Comparison of ENCODE assay signal across 13 cellular contexts in the genomic region with DNA sequence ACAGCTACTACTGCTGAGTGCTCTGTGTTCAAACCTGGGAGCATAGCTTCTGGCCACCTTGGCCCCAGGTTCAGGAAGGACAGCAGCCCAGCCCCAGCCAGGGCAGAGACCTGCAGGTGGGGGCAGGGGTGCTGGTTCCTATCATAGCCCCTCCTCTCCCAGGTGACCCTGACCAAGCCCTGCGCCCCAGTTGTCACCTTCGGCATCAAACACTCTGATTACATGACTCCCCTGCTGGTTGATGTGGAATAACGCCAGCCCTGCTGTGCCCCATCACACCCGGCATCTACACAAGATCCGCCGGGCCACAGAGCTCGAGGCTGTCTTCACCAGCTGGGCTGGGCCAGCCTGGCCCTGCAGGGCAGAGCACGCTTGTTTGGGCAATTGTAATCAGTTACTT. TPM values are rescaled to one million over a fixed set of nuclear protein-coding genes. Genes with fewer than 3 reads are reported as not detected.
DNase-seq lines count a peak whose midpoint lies in the region; TF ChIP-seq lines count a peak whose summit lies in the region.
"Had no signal": no experiment of that assay in that cellular context is flagged by ENCODE, and none has a peak within 500 bp of the region (broad histone marks: within the 10 kb centered on the region; RNA-seq: fewer than 3 reads in every experiment).

No MANE protein-coding gene starts in this region.

- H3K23ac ChIP-seq in trophoblast cell (ENCODE audit: low read length), result no peak overlapping the region

- DNase-seq in activated CD4-positive, alpha-beta T cell treated with anti-CD3 and anti-CD28 coated beads, Interleukin-2, amount 10 ng/mL, durations not matched to agents 7 days and 5 days, result peak; percentile 7
- DNase-seq in activated CD4-positive, alpha-beta T cell treated with anti-CD3 and anti-CD28 coated beads, Interleukin-2, amount 50 U/mL, for 4 hours, result no peak
- peak; percentile 14 for DNase-seq in HT-29 (ENCODE audit: low spot score)
- DNase-seq in choroid plexus epithelial cell (ENCODE audit: low read depth), result no peak
- DNase-seq in trophoblast cell, result no peak
- DNase-seq in NCI-H1092 treated with DMSO at 0.1 percent for 48 hours (lab: John Stamatoyannopoulos, UW), result no peak
- no peak for DNase-seq in GM13976 (ENCODE audit: low spot score)
- no peak for DNase-seq in MV-4-11 (lab: John Stamatoyannopoulos, UW)
- DNase-seq: NCI-H1048, NCI-H226 had no signal

- no peak overlapping the region for H4K91ac ChIP-seq in trophoblast cell (ENCODE audit: low read depth, low read length)

- H2AFZ ChIP-seq in trophoblast cell (ENCODE audit: insufficient read depth, low read length, poor library complexity), result no peak overlapping the region

- no peaks in the 10 kb centered on the region for H3K4me1 ChIP-seq in trophoblast cell (ENCODE audit: control insufficient read depth in 1 of 2, insufficient read depth in 2 of 2, low read length in 2 of 2)

- no peaks in the 10 kb centered on the region for H3K9me3 Mint-ChIP-seq in activated CD4-positive, alpha-beta T cell treated with anti-CD3 and anti-CD28 coated beads, Interleukin-2, amount 10 ng/mL, durations not matched to agents 7 days and 5 days
- H3K9me3 Mint-ChIP-seq: brain, mesothelial cell of epicardium had no signal

- no peaks in the 10 kb centered on the region for H3K79me1 ChIP-seq in trophoblast cell (ENCODE audit: low read length)

- H3K79me2 ChIP-seq in trophoblast cell (ENCODE audit: control insufficient read depth, insufficient read depth, low read length, poor library complexity), result no peaks in the 10 kb centered on the region

- H4K12ac ChIP-seq in trophoblast cell (ENCODE audit: low read depth, low read length), result no peak overlapping the region

- TF ChIP-seq CTCF in choroid plexus epithelial cell (conservative IDR thresholded peaks at IDR 0.05; ENCODE audit: low read depth, low read length) (peak; percentile 3), GM13976 (IDR thresholded peaks at IDR 0.05; ENCODE audit: borderline replicate concordance, control extremely low read depth, extremely low read depth, insufficient read depth, missing control alignments) (no peak)

- H3K9ac ChIP-seq in trophoblast cell (ENCODE audit: low read length), result no peak overlapping the region

- H2BK5ac ChIP-seq in trophoblast cell (ENCODE audit: low read depth, low read length, poor library complexity), result no peak overlapping the region

- H2BK120ac ChIP-seq in trophoblast cell (ENCODE audit: insufficient read depth, low read length, poor library complexity), result no peak overlapping the region

- H3K4me2 ChIP-seq in trophoblast cell (ENCODE audit: low read length), result no peak overlapping the region

- H3K4me3 Mint-ChIP-seq in activated CD4-positive, alpha-beta T cell treated with anti-CD3 and anti-CD28 coated beads, Interleukin-2, amount 10 ng/mL, durations not matched to agents 7 days and 5 days, result no peak overlapping the region
- H3K4me3 Mint-ChIP-seq: brain, mesothelial cell of epicardium had no signal

- peaks cover 34% of the 10 kb centered on the region for H3K4me1 Mint-ChIP-seq in activated CD4-positive, alpha-beta T cell treated with anti-CD3 and anti-CD28 coated beads, Interleukin-2, amount 10 ng/mL, durations not matched to agents 7 days and 5 days
- H3K4me1 Mint-ChIP-seq: mesothelial cell of epicardium had no signal

- H3K14ac ChIP-seq in trophoblast cell (ENCODE audit: low read length), result no peak overlapping the region

- H3K27me3 Mint-ChIP-seq in activated CD4-positive, alpha-beta T cell treated with anti-CD3 and anti-CD28 coated beads, Interleukin-2, amount 10 ng/mL, durations not matched to agents 7 days and 5 days, result no peaks in the 10 kb centered on the region
- H3K27me3 Mint-ChIP-seq: brain had no signal

- no peak overlapping the region for H3K4ac ChIP-seq in trophoblast cell (ENCODE audit: low read depth, low read length)

- H3K36me3 ChIP-seq in trophoblast cell (ENCODE audit: control insufficient read depth in 1 of 2, insufficient read depth in 2 of 2, low read length in 2 of 2), result peaks cover 24 to 26% of the 10 kb centered on the region in 2 experiments

- H3K9me3 ChIP-seq in trophoblast cell (ENCODE audit: insufficient read depth, low read depth, low read length), result no peaks in the 10 kb centered on the region

- H3K27ac Mint-ChIP-seq in activated CD4-positive, alpha-beta T cell treated with anti-CD3 and anti-CD28 coated beads, Interleukin-2, amount 10 ng/mL, durations not matched to agents 7 days and 5 days, result no peak overlapping the region
- H3K27ac Mint-ChIP-seq: mesothelial cell of epicardium had no signal

- no peak overlapping the region for H3K27ac ChIP-seq in trophoblast cell (ENCODE audit: low read depth, low read length)
- H3K27ac ChIP-seq: skin epidermis had no signal

- H2AK5ac ChIP-seq in trophoblast cell (ENCODE audit: low read length), result no peak overlapping the region

- H3K4me3 ChIP-seq in choroid plexus epithelial cell (ENCODE audit: low read depth, low read length) (no peak overlapping the region), trophoblast cell (ENCODE audit: low read depth, low read length) (peak overlapping the region; percentile 26)
- H3K4me3 ChIP-seq: skin epidermis had no signal

- in situ Hi-C loops in GM13976 (cut with MboI; ENCODE audit: low sequenced_read_pairs, unreplicated experiment), result no loop called here

- WGBS in trophoblast cell (ENCODE audit: extremely low coverage, insufficient coverage, insufficient read length), result no CpG with 5 or more reads among the region's 8 CpGs

- POLR2A ChIA-PET in activated CD4-positive, alpha-beta T cell treated with anti-CD3 and anti-CD28 coated beads, Interleukin-2, amount 10 ng/mL, durations not matched to agents 7 days and 5 days (lab: Charles Lee), result no interaction called here

- H2BK12ac ChIP-seq in trophoblast cell (ENCODE audit: low read length), result no peak overlapping the region

- CTCF ChIA-PET in activated CD4-positive, alpha-beta T cell treated with anti-CD3 and anti-CD28 coated beads, Interleukin-2, amount 10 ng/mL, durations not matched to agents 7 days and 5 days (lab: Charles Lee), result interaction anchor here (0.6 kb wide), 1 partner anchor 164 kb away, joined by 3 read pairs; no protein-coding TSS in a partner anchor

- H3K18ac ChIP-seq in trophoblast cell (ENCODE audit: low read length), result no peak overlapping the region

- no peaks in the 10 kb centered on the region for H3K27me3 ChIP-seq in trophoblast cell (ENCODE audit: insufficient read depth, low read length)

- peaks cover 20% of the 10 kb centered on the region for H3K36me3 Mint-ChIP-seq in activated CD4-positive, alpha-beta T cell treated with anti-CD3 and anti-CD28 coated beads, Interleukin-2, amount 10 ng/mL, durations not matched to agents 7 days and 5 days (ENCODE audit: low read depth)

- no peak overlapping the region for H4K8ac ChIP-seq in trophoblast cell (ENCODE audit: low read depth, low read length)

RNA-seq across cellular contexts. Expression of a gene that starts 6.9 kb away (rescaled TPM):
- not detected for total RNA-seq in activated CD4-positive, alpha-beta T cell treated with anti-CD3 and anti-CD28 coated beads, Interleukin-2, amount 10 ng/mL, durations not matched to agents 7 days and 5 days
- not detected in 2 replicates for total RNA-seq in HT-29 (2014; rRNA removed; shearing (Covaris generic))
- not detected in 2 replicates for polyA plus RNA-seq in trophoblast cell (2013)
- total RNA-seq: mesothelial cell of epicardium had no signal

RNA-seq across cellular contexts. Expression of a gene that starts 7.4 kb away (rescaled TPM):
- 10 to 100 TPM; 29.7 to 33.2 TPM for total RNA-seq in activated CD4-positive, alpha-beta T cell treated with anti-CD3 and anti-CD28 coated beads, Interleukin-2, amount 10 ng/mL, durations not matched to agents 7 days and 5 days
- 45.6 and 47.9 TPM in 2 replicates for total RNA-seq in HT-29 (2014; rRNA removed; shearing (Covaris generic))
- polyA plus RNA-seq in trophoblast cell (2013), result 45.4 and 47.1 TPM in 2 replicates

RNA-seq across cellular contexts. Expression of a gene that starts 7.7 kb away (rescaled TPM):
- 100 to 1,000 TPM; 111 to 124 TPM for total RNA-seq in activated CD4-positive, alpha-beta T cell treated with anti-CD3 and anti-CD28 coated beads, Interleukin-2, amount 10 ng/mL, durations not matched to agents 7 days and 5 days
- total RNA-seq in HT-29 (2014; rRNA removed; shearing (Covaris generic)), result 253 and 283 TPM in 2 replicates
- 90.3 and 95.7 TPM in 2 replicates for polyA plus RNA-seq in trophoblast cell (2013)

RNA-seq across cellular contexts. Expression of a gene that starts 36.4 kb away (rescaled TPM):
- 10 to 100 TPM; 11.3 to 12.7 TPM for total RNA-seq in activated CD4-positive, alpha-beta T cell treated with anti-CD3 and anti-CD28 coated beads, Interleukin-2, amount 10 ng/mL, durations not matched to agents 7 days and 5 days
- 8.6 and 11.5 TPM in 2 replicates for total RNA-seq in HT-29 (2014; rRNA removed; shearing (Covaris generic))
- polyA plus RNA-seq in trophoblast cell (2013), result 10.8 and 11.5 TPM in 2 replicates

RNA-seq across cellular contexts. Expression of a gene that starts 37.0 kb away (rescaled TPM):
- 100 to 1,000 TPM; 125 to 153 TPM for total RNA-seq in activated CD4-positive, alpha-beta T cell treated with anti-CD3 and anti-CD28 coated beads, Interleukin-2, amount 10 ng/mL, durations not matched to agents 7 days and 5 days
- 235 TPM in 2 replicates for total RNA-seq in HT-29 (2014; rRNA removed; shearing (Covaris generic))
- 94.6 and 95.0 TPM in 2 replicates for polyA plus RNA-seq in trophoblast cell (2013)

Comparison
In these comparisons a context has a peak if more than half of its experiments do, and no peak if none do; other contexts are left out.
1. DNase-seq: peak in activated CD4-positive, alpha-beta T cell treated with anti-CD3 and anti-CD28 coated beads, Interleukin-2, amount 10 ng/mL, durations not matched to agents 7 days and 5 days (single experiment) and HT-29 (single experiment); none in activated CD4-positive, alpha-beta T cell treated with anti-CD3 and anti-CD28 coated beads, Interleukin-2, amount 50 U/mL, for 4 hours (0 of 2), choroid plexus epithelial cell (single experiment), trophoblast cell (0 of 2), NCI-H1092 treated with DMSO at 0.1 percent for 48 hours (single experiment), GM13976 (single experiment) and MV-4-11 (single experiment).